8 cellular contexts compared by ENCODE assay signal in genomic region chr12:88200029-88200428, GRCh38.
"Had no signal": no experiment of that assay in that cellular context is flagged by ENCODE, and none has a peak within 500 bp of the region (broad histone marks: within the 10 kb centered on the region; RNA-seq: fewer than 3 reads in every experiment).

No MANE protein-coding gene starts in this region.

- H2AFZ ChIP-seq: GM23248 had no signal

- DNase-seq: GM23248, GOT3, H9, HCEC 1CT, IMR-90, KG1 had no signal

- FAIRE-seq: K562 had no signal

- ATAC-seq: K562 had no signal

- H3K4me3 ChIP-seq: GM23248, K562 had no signal

- H3K9ac ChIP-seq: GM23248 had no signal

- H3K27ac ChIP-seq: GM23248, HL-60 had no signal
